In genomic region chr6:2853372-2853765, GRCh38 we compare ENCODE assay signal across 8 cellular contexts. TPM values are rescaled to one million over a fixed set of nuclear protein-coding genes. Genes with fewer than 3 reads are reported as not detected.
DNase-seq lines count a peak whose midpoint lies in the region; ATAC-seq and TF ChIP-seq lines count a peak whose summit lies in the region.
"Not testable (repeated sequence)": the region's sequence is repeated elsewhere in the genome, so short reads cannot be mapped to it uniquely, and the experiment has no call there.

No MANE protein-coding gene starts in this region.

- peaks cover 47% of the 10 kb centered on the region for H3K4me1 Mint-ChIP-seq in T-helper 17 cell
- H3K4me1 Mint-ChIP-seq in activated naive CD8-positive, alpha-beta T cell treated with anti-CD3 and anti-CD28 coated beads, Interleukin-2, amount 10 ng/mL, durations not matched to agents 7 days and 5 days, result peaks cover 66% of the 10 kb centered on the region
- H3K4me1 Mint-ChIP-seq in natural killer cell treated with Interleukin-12 subunit alpha and Interleukin-12 subunit beta and Interleukin-15 and Interleukin-18, amount 100 ng/mL, for 72 hours (ENCODE audit: low read depth in 2 of 2), result peaks cover 67 to 70% of the 10 kb centered on the region in 2 donors

- H3K36me3 Mint-ChIP-seq in T-helper 17 cell (ENCODE audit: low read depth); activated naive CD8-positive, alpha-beta T cell treated with anti-CD3 and anti-CD28 coated beads, Interleukin-2, amount 10 ng/mL, durations not matched to agents 7 days and 5 days; natural killer cell treated with Interleukin-12 subunit alpha and Interleukin-12 subunit beta and Interleukin-15 and Interleukin-18, amount 100 ng/mL, for 72 hours: not testable (repeated sequence)

- peaks cover 22% of the 10 kb centered on the region for H3K4me1 ChIP-seq in HUES48 (ENCODE audit: control insufficient read depth, insufficient read depth, low read length)
- peaks cover 55% of the 10 kb centered on the region for H3K4me1 ChIP-seq in effector memory CD4-positive, alpha-beta T cell (ENCODE audit: control insufficient read depth, insufficient read depth, low read length, poor library complexity, severe bottlenecking)
- H3K4me1 ChIP-seq in iPS-20b (ENCODE audit: insufficient read depth, low read length), result peaks cover 21% of the 10 kb centered on the region

- peak overlapping the region; percentile 80 for H3K27ac ChIP-seq in HUES48 (ENCODE audit: low read depth, low read length)
- peak overlapping the region; percentile 69 for H3K27ac ChIP-seq in effector memory CD4-positive, alpha-beta T cell (ENCODE audit: insufficient read depth, low read length, poor library complexity, severe bottlenecking)
- H3K27ac ChIP-seq in iPS-20b (ENCODE audit: low read length), result peak overlapping the region; percentile 2

- H3K9me3 ChIP-seq in HUES48 (ENCODE audit: control insufficient read depth, insufficient read depth, low read length); T-helper 17 cell (ENCODE audit: control insufficient read depth, low read length, poor library complexity, severe bottlenecking); effector memory CD4-positive, alpha-beta T cell (ENCODE audit: control insufficient read depth, low read length); iPS-20b (ENCODE audit: insufficient read depth, low read depth, low read length): not testable (repeated sequence)

- CTCF ChIA-PET in AG04449 (lab: Yijun Ruan, JAX), result interaction anchor here (0.7 to 6.1 kb wide), 11 partner anchors 8 to 1257 kb away, joined by 3 to 65 read pairs (median 14); partner anchors contain the start of gene SERPINB1

- not testable (repeated sequence) for H3K9me3 Mint-ChIP-seq in activated naive CD8-positive, alpha-beta T cell treated with anti-CD3 and anti-CD28 coated beads, Interleukin-2, amount 10 ng/mL, durations not matched to agents 7 days and 5 days; natural killer cell treated with Interleukin-12 subunit alpha and Interleukin-12 subunit beta and Interleukin-15 and Interleukin-18, amount 100 ng/mL, for 72 hours

- not testable (repeated sequence) for H3K27me3 Mint-ChIP-seq in T-helper 17 cell; activated naive CD8-positive, alpha-beta T cell treated with anti-CD3 and anti-CD28 coated beads, Interleukin-2, amount 10 ng/mL, durations not matched to agents 7 days and 5 days; natural killer cell treated with Interleukin-12 subunit alpha and Interleukin-12 subunit beta and Interleukin-15 and Interleukin-18, amount 100 ng/mL, for 72 hours

- H3K27ac Mint-ChIP-seq in T-helper 17 cell, result peak overlapping the region; percentile 98
- H3K27ac Mint-ChIP-seq in activated naive CD8-positive, alpha-beta T cell treated with anti-CD3 and anti-CD28 coated beads, Interleukin-2, amount 10 ng/mL, durations not matched to agents 7 days and 5 days, result peak overlapping the region; percentile 95
- H3K27ac Mint-ChIP-seq in natural killer cell treated with Interleukin-12 subunit alpha and Interleukin-12 subunit beta and Interleukin-15 and Interleukin-18, amount 100 ng/mL, for 72 hours, result peak overlapping the region; percentile 98 to 99

- H3K4me3 Mint-ChIP-seq in T-helper 17 cell, result peak overlapping the region; percentile 85
- H3K4me3 Mint-ChIP-seq in activated naive CD8-positive, alpha-beta T cell treated with anti-CD3 and anti-CD28 coated beads, Interleukin-2, amount 10 ng/mL, durations not matched to agents 7 days and 5 days, result peak overlapping the region; percentile 60
- peak overlapping the region; percentile 94 for H3K4me3 Mint-ChIP-seq in natural killer cell treated with Interleukin-12 subunit alpha and Interleukin-12 subunit beta and Interleukin-15 and Interleukin-18, amount 100 ng/mL, for 72 hours

- not testable (repeated sequence) for H3K27me3 ChIP-seq in HUES48 (ENCODE audit: control insufficient read depth, insufficient read depth, low read length); effector memory CD4-positive, alpha-beta T cell (replicated peaks; ENCODE audit: control insufficient read depth, insufficient read depth, low read length, poor library complexity, severe bottlenecking); iPS-20b (ENCODE audit: insufficient read depth, low read length)

- ATAC-seq in T-helper 17 cell; activated naive CD8-positive, alpha-beta T cell treated with anti-CD3 and anti-CD28 coated beads, Interleukin-2, amount 10 ng/mL, durations not matched to agents 7 days and 5 days (ENCODE audit: low read depth); natural killer cell treated with Interleukin-12 subunit alpha and Interleukin-12 subunit beta and Interleukin-15 and Interleukin-18, amount 100 ng/mL, for 72 hours: not testable (repeated sequence)

- peak overlapping the region; percentile 57; the same call in 1 of the 2 replicates for H3K4me3 ChIP-seq in AG04449 (ENCODE audit: low read depth, low read length)
- peak overlapping the region; percentile 39 for H3K4me3 ChIP-seq in HUES48 (ENCODE audit: low read depth, low read length)
- H3K4me3 ChIP-seq in effector memory CD4-positive, alpha-beta T cell (ENCODE audit: insufficient read depth, low read depth, low read length, poor library complexity, severe bottlenecking), result not testable (repeated sequence)
- peak overlapping the region; percentile 7; the same call in 1 of the 2 replicates for H3K4me3 ChIP-seq in iPS-20b (ENCODE audit: low read length)

- POLR2A ChIA-PET in AG04449 (lab: Yijun Ruan, JAX), result interaction anchor here (0.6 kb wide), 1 partner anchor 12 kb away, joined by 4 read pairs; no protein-coding TSS in a partner anchor
- POLR2A ChIA-PET in activated naive CD8-positive, alpha-beta T cell treated with anti-CD3 and anti-CD28 coated beads, Interleukin-2, amount 10 ng/mL, durations not matched to agents 7 days and 5 days (lab: Charles Lee), result interaction anchor here (1.8 to 3.6 kb wide), 2 partner anchors 83 to 87 kb away, joined by 9 to 11 read pairs; no protein-coding TSS in a partner anchor

- not testable (repeated sequence) for TF ChIP-seq CTCF in AG04449 (IDR thresholded peaks at IDR 0.05; ENCODE audit: insufficient read depth, low read length, missing control alignments)

- not testable (repeated sequence) for H3K9ac ChIP-seq in HUES48 (ENCODE audit: low read depth, low read length)
- peak overlapping the region; percentile 32; the same call in 1 of the 2 replicates for H3K9ac ChIP-seq in iPS-20b (ENCODE audit: low read depth, low read length)

- not testable (repeated sequence) for H3K36me3 ChIP-seq in HUES48 (ENCODE audit: control insufficient read depth, insufficient read depth, low read length); effector memory CD4-positive, alpha-beta T cell (ENCODE audit: control insufficient read depth, insufficient read depth, low read length); iPS-20b (ENCODE audit: insufficient read depth, low read depth, low read length)

- DNase-seq in AG04449 (ENCODE audit: low read depth, low spot score); T-helper 17 cell; activated naive CD8-positive, alpha-beta T cell treated with anti-CD3 and anti-CD28 coated beads, Interleukin-2, amount 10 ng/mL, durations not matched to agents 7 days and 5 days; effector memory CD4-positive, alpha-beta T cell; natural killer cell treated with Interleukin-12 subunit alpha and Interleukin-12 subunit beta and Interleukin-15 and Interleukin-18, amount 100 ng/mL, for 72 hours (ENCODE audit: low spot score): not testable (repeated sequence)
- peak; percentile 24 for DNase-seq in stimulated activated CD8-positive, alpha-beta memory T cell treated with anti-CD3 and anti-CD28 coated beads, Interleukin-4, amount 100 ng/mL, for 48 hours

RNA-seq across cellular contexts. Expression of gene SERPINB1, which starts 11.7 kb away (rescaled TPM):
- 10 to 100 TPM; 39.2 to 44.4 TPM for total RNA-seq in T-helper 17 cell
- 10 to 100 TPM; 58.6 to 59.8 TPM for total RNA-seq in activated naive CD8-positive, alpha-beta T cell treated with anti-CD3 and anti-CD28 coated beads, Interleukin-2, amount 10 ng/mL, durations not matched to agents 7 days and 5 days
- 100 to 1,000 TPM; 103 to 275 TPM for total RNA-seq in natural killer cell treated with Interleukin-12 subunit alpha and Interleukin-12 subunit beta and Interleukin-15 and Interleukin-18, amount 100 ng/mL, for 72 hours

RNA-seq across cellular contexts. Expression of gene SERPINB9, which starts 49.7 kb away (rescaled TPM):
- total RNA-seq in T-helper 17 cell, result 10 to 100 TPM; 32.9 to 37.7 TPM
- total RNA-seq in activated naive CD8-positive, alpha-beta T cell treated with anti-CD3 and anti-CD28 coated beads, Interleukin-2, amount 10 ng/mL, durations not matched to agents 7 days and 5 days, result 10 to 100 TPM; 56.4 to 56.8 TPM
- 100 to 1,000 TPM in 1 of 2 donors, 10 to 100 TPM in 1; 59.0 to 159 TPM for total RNA-seq in natural killer cell treated with Interleukin-12 subunit alpha and Interleukin-12 subunit beta and Interleukin-15 and Interleukin-18, amount 100 ng/mL, for 72 hours

Comparison
In these comparisons a context has a peak if more than half of its experiments do, and no peak if none do; other contexts are left out.
1. H3K27ac ChIP-seq: peak in every context shown above with its lines; median percentile 80 in HUES48; 69 in effector memory CD4-positive, alpha-beta T cell; 2 in iPS-20b.